Comparison of ENCODE assay signal across 8 cellular contexts in the genomic region with DNA sequence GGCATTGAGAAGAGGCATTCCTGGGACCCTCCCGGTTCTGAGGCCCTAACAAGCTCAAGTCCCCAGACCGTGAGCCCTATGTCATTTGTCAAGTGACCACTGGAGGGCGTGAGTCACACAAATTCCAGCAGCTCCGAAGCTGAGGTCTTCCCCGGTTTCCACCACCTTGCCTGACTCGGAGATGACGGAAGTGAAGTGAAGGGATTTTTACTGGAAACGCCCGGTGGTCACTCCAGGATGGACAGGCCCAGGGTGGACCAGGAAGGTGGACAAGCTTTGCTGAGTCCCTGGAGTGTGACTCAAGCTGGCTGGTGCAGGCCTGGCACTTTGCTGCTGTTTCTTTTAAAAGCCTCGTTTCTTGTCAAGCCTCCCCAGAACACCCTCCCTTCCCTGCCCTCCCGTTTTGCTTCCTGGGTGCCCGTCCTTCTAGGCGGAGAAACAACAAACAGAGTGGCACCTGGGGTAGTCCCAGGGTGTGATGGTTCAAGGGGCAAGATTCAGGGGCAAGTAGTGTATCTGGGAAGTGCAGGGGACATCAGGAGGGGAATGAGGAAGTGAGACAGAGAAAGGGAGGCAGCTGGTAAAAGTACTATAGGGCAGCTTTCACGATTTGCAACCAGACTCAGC. TPM values are rescaled to one million over a fixed set of nuclear protein-coding genes. Genes with fewer than 3 reads are reported as not detected.
DNase-seq lines count a peak whose midpoint lies in the region; ATAC-seq and TF ChIP-seq lines count a peak whose summit lies in the region.

No MANE protein-coding gene starts in this region.

- no peaks in the 10 kb centered on the region for H4K20me1 ChIP-seq in OCI-LY3 (ENCODE audit: insufficient read depth, low read length)

- peak overlapping the region; percentile 54 to 95 (median 83) for H3K27ac Mint-ChIP-seq in IgD-negative memory B cell
- H3K27ac Mint-ChIP-seq in naive thymus-derived CD8-positive, alpha-beta T cell, result peak overlapping the region; percentile 73 to 96 (median 92)
- peak overlapping the region; percentile 98 for H3K27ac Mint-ChIP-seq in stimulated activated effector memory CD8-positive, alpha-beta T cell treated with anti-CD3 and anti-CD28 coated beads, Interleukin-12 subunit alpha, Interleukin-12 subunit beta, amount 100 ng/mL, for 72 hours

- no peaks in the 10 kb centered on the region for H3K9me3 Mint-ChIP-seq in IgD-negative memory B cell
- peaks cover 0 to 5% (median 0%) of the 10 kb centered on the region in 9 donors for H3K9me3 Mint-ChIP-seq in naive thymus-derived CD8-positive, alpha-beta T cell
- no peaks in the 10 kb centered on the region for H3K9me3 Mint-ChIP-seq in stimulated activated effector memory CD8-positive, alpha-beta T cell treated with anti-CD3 and anti-CD28 coated beads, Interleukin-12 subunit alpha, Interleukin-12 subunit beta, amount 100 ng/mL, for 72 hours

- TF ChIP-seq CTCF in C4-2B (conservative IDR thresholded peaks at IDR 0.05), result peak; percentile 88
- peak; percentile 88 for TF ChIP-seq CTCF in OCI-LY3 (IDR thresholded peaks at IDR 0.05; ENCODE audit: low read depth, low read length)

- no peaks in the 10 kb centered on the region for H3K79me2 ChIP-seq in OCI-LY3 (ENCODE audit: low read length)

- peak; percentile 50 for ATAC-seq in GM19395 (IDR thresholded peaks at IDR 0.05; ENCODE audit: unreplicated experiment)
- peak; percentile 57 to 81 for ATAC-seq in naive thymus-derived CD8-positive, alpha-beta T cell
- peak; percentile 70 for ATAC-seq in stimulated activated effector memory CD8-positive, alpha-beta T cell treated with anti-CD3 and anti-CD28 coated beads, Interleukin-12 subunit alpha, Interleukin-12 subunit beta, amount 100 ng/mL, for 72 hours

- H3K27me3 ChIP-seq in OCI-LY3 (ENCODE audit: low read depth, low read length), result no peaks in the 10 kb centered on the region

- H3K9ac ChIP-seq in OCI-LY3 (ENCODE audit: low read length), result peak overlapping the region; percentile 83

- POLR2A ChIA-PET in naive thymus-derived CD8-positive, alpha-beta T cell (lab: Charles Lee), result interaction anchor here (1.2 to 6.6 kb wide), 5 partner anchors 70 to 552 kb away, joined by 4 to 89 read pairs (median 7); partner anchors contain the start of genes LYRM9 and POLDIP2

- peaks cover 56% of the 10 kb centered on the region for H3K4me1 ChIP-seq in OCI-LY3 (ENCODE audit: low read length)

- peak; percentile 81 for DNase-seq in activated T-cell treated with anti-CD3 and anti-CD28 coated beads, Interleukin-2, amount 50 U/mL, for 1 hour
- DNase-seq in fibroblast of gingiva (ENCODE audit: low read depth), result peak; percentile 81
- peak; percentile 54 to 91 (median 78) for DNase-seq in naive thymus-derived CD8-positive, alpha-beta T cell
- DNase-seq in stimulated activated effector memory CD8-positive, alpha-beta T cell treated with anti-CD3 and anti-CD28 coated beads, Interleukin-12 subunit alpha, Interleukin-12 subunit beta, amount 100 ng/mL, for 72 hours (ENCODE audit: low spot score in 2 of 2), result peak; percentile 66 to 89

- H3K9me3 ChIP-seq in OCI-LY3 (ENCODE audit: insufficient read depth, low read length), result no peaks in the 10 kb centered on the region

- peak overlapping the region; percentile 79 to 97 (median 90) for H3K4me3 Mint-ChIP-seq in IgD-negative memory B cell
- peak overlapping the region; percentile 75 to 88 (median 85) for H3K4me3 Mint-ChIP-seq in naive thymus-derived CD8-positive, alpha-beta T cell
- H3K4me3 Mint-ChIP-seq in stimulated activated effector memory CD8-positive, alpha-beta T cell treated with anti-CD3 and anti-CD28 coated beads, Interleukin-12 subunit alpha, Interleukin-12 subunit beta, amount 100 ng/mL, for 72 hours, result peak overlapping the region; percentile 68

- H3K36me3 Mint-ChIP-seq in IgD-negative memory B cell, result peaks cover 1% of the 10 kb centered on the region
- no peaks in the 10 kb centered on the region for H3K36me3 Mint-ChIP-seq in naive thymus-derived CD8-positive, alpha-beta T cell
- H3K36me3 Mint-ChIP-seq in stimulated activated effector memory CD8-positive, alpha-beta T cell treated with anti-CD3 and anti-CD28 coated beads, Interleukin-12 subunit alpha, Interleukin-12 subunit beta, amount 100 ng/mL, for 72 hours, result no peaks in the 10 kb centered on the region

- peak overlapping the region; percentile 98 for H3K4me2 ChIP-seq in OCI-LY3 (ENCODE audit: low read length)

- H3K4me1 Mint-ChIP-seq in IgD-negative memory B cell, result peaks cover 31 to 33% (median 32%) of the 10 kb centered on the region in 3 donors
- H3K4me1 Mint-ChIP-seq in naive thymus-derived CD8-positive, alpha-beta T cell, result peaks cover 10 to 42% (median 27%) of the 10 kb centered on the region in 4 donors
- peaks cover 49% of the 10 kb centered on the region for H3K4me1 Mint-ChIP-seq in stimulated activated effector memory CD8-positive, alpha-beta T cell treated with anti-CD3 and anti-CD28 coated beads, Interleukin-12 subunit alpha, Interleukin-12 subunit beta, amount 100 ng/mL, for 72 hours

- H3K36me3 ChIP-seq in OCI-LY3 (replicated peaks; ENCODE audit: low read depth, low read length), result no peaks in the 10 kb centered on the region

- peak overlapping the region; percentile 80 for H3K4me3 ChIP-seq in OCI-LY3 (ENCODE audit: low read length)

- H3K27me3 Mint-ChIP-seq in IgD-negative memory B cell, result no peaks in the 10 kb centered on the region
- H3K27me3 Mint-ChIP-seq in naive thymus-derived CD8-positive, alpha-beta T cell, result no peaks in the 10 kb centered on the region

- H3K27ac ChIP-seq in C4-2B (no peak overlapping the region), OCI-LY3 (ENCODE audit: low read length) (peak overlapping the region; percentile 90)

- H2AFZ ChIP-seq in OCI-LY3 (ENCODE audit: low read depth, low read length), result peak overlapping the region; percentile 69; the same call in 1 of the 2 replicates

RNA-seq across cellular contexts. Expression of gene NOS2, which starts 5.3 kb away (rescaled TPM):
- polyA plus RNA-seq in IgD-negative memory B cell, result 0.21 TPM
- under 1 TPM; 0.41 to 0.42 TPM for total RNA-seq in naive thymus-derived CD8-positive, alpha-beta T cell
- polyA plus RNA-seq in naive thymus-derived CD8-positive, alpha-beta T cell, result under 1 TPM in 1 of 3 donors, not detected in 2; 0.23 TPM
